Comparison of ENCODE assay signal across 10 cellular contexts in genomic region chr5:149140197-149141002, GRCh38. TPM values are rescaled to one million over a fixed set of nuclear protein-coding genes. Genes with fewer than 3 reads are reported as not detected.
DNase-seq lines count a peak whose midpoint lies in the region; ATAC-seq, FAIRE-seq and TF ChIP-seq lines count a peak whose summit lies in the region.
"Had no signal": no experiment of that assay in that cellular context is flagged by ENCODE, and none has a peak within 500 bp of the region (broad histone marks: within the 10 kb centered on the region; RNA-seq: fewer than 3 reads in every experiment).

No MANE protein-coding gene starts in this region.

- H3K9ac ChIP-seq in HepG2 (ENCODE audit: insufficient read depth, low read depth, low read length): no peak overlapping the region
- peak overlapping the region; percentile 95 for H3K9ac ChIP-seq in adipocyte (ENCODE audit: low read length)
- no peak overlapping the region for H3K9ac ChIP-seq in mesenchymal stem cell (ENCODE audit: low read length)

- CTCF ChIA-PET in HepG2 (lab: Yijun Ruan, JAX; ENCODE audit: low intra/inter-chr PET ratio, low total read pairs): interaction anchor here (1.0 to 3.2 kb wide), 5 partner anchors 10 to 129 kb away, joined by 3 to 45 read pairs (median 5); no protein-coding TSS in a partner anchor

- ATAC-seq in HepG2: no peak
- ATAC-seq in right lobe of liver: no peak
- no peak for ATAC-seq in HG03025 (IDR thresholded peaks at IDR 0.05; ENCODE audit: low FRiP score, unreplicated experiment)
- ATAC-seq in GM18861 (IDR thresholded peaks at IDR 0.05; ENCODE audit: unreplicated experiment): no peak
- ATAC-seq in GM21737 (IDR thresholded peaks at IDR 0.05; ENCODE audit: unreplicated experiment): no peak
- no peak for ATAC-seq in HG03280 (IDR thresholded peaks at IDR 0.05; ENCODE audit: unreplicated experiment)

- TF ChIP-seq CTCF in HepG2 (CRISPR knock-in tag; IDR thresholded peaks at IDR 0.05) (no peak), right lobe of liver (IDR thresholded peaks at IDR 0.05) (no peak)

- H4K91ac ChIP-seq in mesenchymal stem cell (ENCODE audit: low read length): no peak overlapping the region

- peak overlapping the region; percentile 54 for H2AK5ac ChIP-seq in mesenchymal stem cell (ENCODE audit: low read length, severe bottlenecking)

- no peak overlapping the region for H3K23ac ChIP-seq in mesenchymal stem cell (ENCODE audit: low read length in 2 of 2)

- H3K9me3 ChIP-seq in HepG2 (ENCODE audit: low read length): no peaks in the 10 kb centered on the region
- H3K9me3 ChIP-seq in right lobe of liver: no peaks in the 10 kb centered on the region
- H3K9me3 ChIP-seq in adipocyte (ENCODE audit: control insufficient read depth, low read length): no peaks in the 10 kb centered on the region
- no peaks in the 10 kb centered on the region for H3K9me3 ChIP-seq in mesenchymal stem cell (ENCODE audit: control insufficient read depth, low read length)

- WGBS in HepG2 (ENCODE audit: low lambda C conversion rate): 39% methylated on average over 11 of the region's 11 CpGs
- WGBS in right lobe of liver (ENCODE audit: insufficient coverage, low coverage, low lambda C conversion rate, missing lambda C conversion rate): 82% methylated on average over 10 of the region's 11 CpGs
- WGBS in mesenchymal stem cell: 94% methylated on average over 10 of the region's 11 CpGs

- H4K20me1 ChIP-seq in HepG2 (ENCODE audit: insufficient read depth, low read length): no peaks in the 10 kb centered on the region

- peak overlapping the region; percentile 75 to 85 for H2BK12ac ChIP-seq in mesenchymal stem cell (ENCODE audit: low read length in 2 of 2)

- no peak overlapping the region for H4K8ac ChIP-seq in mesenchymal stem cell (ENCODE audit: low read length)

- H3K4me3 ChIP-seq in HepG2 (replicated peaks in 1 of 3; ENCODE audit: insufficient read depth in 1 of 3, low read depth in 2 of 3, low read length in 3 of 3) (no peak overlapping the region), right lobe of liver (no peak overlapping the region), adipocyte (ENCODE audit: low read length) (no peak overlapping the region), mesenchymal stem cell (ENCODE audit: insufficient read depth in 1 of 2, low read depth in 1 of 2, low read length in 2 of 2) (no peak overlapping the region)

- TF ChIP-seq EP300 in HepG2 (IDR thresholded peaks at IDR 0.05; ENCODE audit: low read depth in 2 of 2, low read length in 2 of 2): no peak
- TF ChIP-seq EP300 in HepG2 (CRISPR knock-in tag; IDR thresholded peaks at IDR 0.05; ENCODE audit: borderline replicate concordance): no peak

- TF ChIP-seq POLR2A in HepG2 (IDR thresholded peaks at IDR 0.05; ENCODE audit: insufficient read depth in 1 of 2, low read depth in 2 of 2, low read length in 2 of 2) (no peak), right lobe of liver (IDR thresholded peaks at IDR 0.05) (no peak)

- no peak for TF ChIP-seq RAD21 in HepG2 (CRISPR knock-in tag; IDR thresholded peaks at IDR 0.05)

- H3K27me3 ChIP-seq in HepG2 (ENCODE audit: control insufficient read depth in 1 of 2, insufficient read depth in 2 of 2, low read length in 2 of 2): peaks cover 0 to 14% of the 10 kb centered on the region in 2 experiments; a peak in 4 of 5 replicates
- H3K27me3 ChIP-seq in right lobe of liver: no peaks in the 10 kb centered on the region
- H3K27me3 ChIP-seq in adipocyte (replicated peaks; ENCODE audit: control insufficient read depth, insufficient read depth, low read length): no peaks in the 10 kb centered on the region
- no peaks in the 10 kb centered on the region for H3K27me3 ChIP-seq in mesenchymal stem cell (ENCODE audit: control insufficient read depth in 1 of 2, insufficient read depth in 1 of 2, low read length in 2 of 2)

- BruUV-seq in HepG2 (replicated peaks; lab: Mats Ljungman, UMichigan): no TSS peak

- POLR2A ChIA-PET in HepG2 (lab: Yijun Ruan, JAX): interaction anchor here (4.7 to 4.9 kb wide), 2 partner anchors 20 to 34 kb away, joined by 35 to 68 read pairs; no protein-coding TSS in a partner anchor

- no peak for DNase-seq in HepG2 (ENCODE audit: low spot score)
- DNase-seq in right lobe of liver: no peak
- no peak for DNase-seq in adipocyte (ENCODE audit: low read depth)
- DNase-seq in mesenchymal stem cell: no peak

- H2AFZ ChIP-seq in HepG2 (ENCODE audit: low read length) (no peak overlapping the region), mesenchymal stem cell (ENCODE audit: low read depth, low read length) (no peak overlapping the region)

- H3K4me1 ChIP-seq in HepG2 (ENCODE audit: insufficient read depth, low read length) (peaks cover 49% of the 10 kb centered on the region), right lobe of liver (peaks cover 0 to 33% (median 7%) of the 10 kb centered on the region in 4 donors), adipocyte (ENCODE audit: control insufficient read depth, insufficient read depth, low read length) (peaks cover 53% of the 10 kb centered on the region), mesenchymal stem cell (ENCODE audit: control insufficient read depth, insufficient read depth, low read depth, low read length) (peaks cover 16% of the 10 kb centered on the region)

- H3K36me3 ChIP-seq in HepG2 (replicated peaks in 1 of 2; ENCODE audit: control insufficient read depth in 1 of 2, insufficient read depth in 2 of 2, low read length in 2 of 2) (no peaks in the 10 kb centered on the region), right lobe of liver (no peaks in the 10 kb centered on the region), adipocyte (ENCODE audit: control insufficient read depth, insufficient read depth, low read length, severe bottlenecking) (no peaks in the 10 kb centered on the region), mesenchymal stem cell (ENCODE audit: control insufficient read depth in 1 of 2, insufficient read depth in 2 of 2, low read depth in 1 of 2, low read length in 2 of 2) (no peaks in the 10 kb centered on the region)

- H3K27ac ChIP-seq in HepG2 (ENCODE audit: extremely low read length, insufficient read depth, low read length) (no peak overlapping the region), right lobe of liver (no peak overlapping the region), mesenchymal stem cell (ENCODE audit: low read length, poor library complexity, severe bottlenecking) (no peak overlapping the region)
- H3K27ac ChIP-seq: SK-N-MC had no signal

- in situ Hi-C loops in HepG2 (cut with HindIII; ENCODE audit: extremely low pct_ligation_motif_present, low pct_unique_long_range_greater_than_20kb): loop anchor here (5.0 to 25.0 kb wide), 2 partner anchors 87 to 422 kb away; partner anchors contain the start of gene CSNK1A1

- no peak overlapping the region for H2BK5ac ChIP-seq in mesenchymal stem cell (ENCODE audit: low read depth, low read length, poor library complexity, severe bottlenecking)

- H2BK15ac ChIP-seq in mesenchymal stem cell (ENCODE audit: low read depth, poor library complexity, severe bottlenecking): peak overlapping the region; percentile 88

- H3K14ac ChIP-seq in mesenchymal stem cell (ENCODE audit: low read length in 2 of 2): no peak overlapping the region

- peaks cover 3% of the 10 kb centered on the region for H3K79me1 ChIP-seq in mesenchymal stem cell (replicated peaks; ENCODE audit: low read length, poor library complexity, severe bottlenecking)

- H3K4me2 ChIP-seq in HepG2 (ENCODE audit: low read depth, low read length) (no peak overlapping the region), mesenchymal stem cell (ENCODE audit: low read length, poor library complexity, severe bottlenecking) (no peak overlapping the region)

- FAIRE-seq in HepG2 (lab: Jason Lieb, UNC): no peak
- FAIRE-seq: endometrium had no signal

- H3K79me2 ChIP-seq in HepG2 (ENCODE audit: insufficient read depth, low read length): no peaks in the 10 kb centered on the region

- intact Hi-C loops in HepG2 (cut with micrococcal nuclease; ENCODE audit: unreplicated experiment) (loop anchor here (1.0 to 10.0 kb wide), 4 partner anchors 52 to 424 kb away; no protein-coding TSS in a partner anchor), right lobe of liver (cut with DNase I) (no loop called here)

- H3K4ac ChIP-seq in mesenchymal stem cell (ENCODE audit: low read depth in 1 of 2, low read length in 2 of 2): no peak overlapping the region

- peak overlapping the region in 1 of 2 experiments; percentile 67 for H3K18ac ChIP-seq in mesenchymal stem cell (ENCODE audit: low read depth in 1 of 2, low read length in 2 of 2)

- H2BK120ac ChIP-seq in mesenchymal stem cell (ENCODE audit: low read depth, low read length): peak overlapping the region; percentile 11

TF ChIP-seq in HepG2, 621 proteins besides CTCF, POLR2A, EP300 and RAD21 (continues in another document):
- peak; percentile 54; the same call in 1 of the 2 replicates for TF ChIP-seq ZNF768 (CRISPR knock-in tag; IDR thresholded peaks at IDR 0.05)
- TF ChIP-seq KLF15 (CRISPR knock-in tag; IDR thresholded peaks at IDR 0.05; ENCODE audit: borderline replicate concordance): no peak
- TF ChIP-seq ZFYVE20 (CRISPR knock-in tag; IDR thresholded peaks at IDR 0.05; ENCODE audit: borderline replicate concordance, low read depth): no peak

RNA-seq across cellular contexts. Expression of gene ABLIM3, which starts 0.9 kb away (rescaled TPM):
- total RNA-seq in HepG2 (2016; rRNA removed; fragmentation: Illumina TruSeq; extraction: Trizol) (0.53 and 0.67 TPM in 2 replicates), right lobe of liver (100 to 1,000 TPM in 4 of 6 experiments, 10 to 100 TPM in 2; 85.8 to 180 (median 125) TPM)
- 0.26 and 0.61 TPM in 2 replicates for total RNA-seq in HepG2 (2016; cell fraction: cytosol; rRNA removed; fragmentation: Illumina TruSeq; extraction: Trizol; ENCODE audit: low read depth)
- total RNA-seq in HepG2 (2016; cell fraction: insoluble cytoplasmic fraction; rRNA removed; fragmentation: Illumina TruSeq; extraction: Trizol): 0.61 and 0.63 TPM in 2 replicates
- total RNA-seq in HepG2 (2016; cell fraction: membrane; rRNA removed; fragmentation: Illumina TruSeq; extraction: Trizol): 0.90 and 0.93 TPM in 2 replicates
- 0.72 and 1.0 TPM in 2 replicates for total RNA-seq in HepG2 (2016; cell fraction: nucleus; rRNA removed; fragmentation: Illumina TruSeq; extraction: Trizol)
- polyA plus RNA-seq in HepG2 (2011; rRNA removed): 6.3 and 9.7 TPM in 2 replicates
- polyA plus RNA-seq in HepG2 (2011; cell fraction: cytosol; rRNA removed): 4.9 and 6.0 TPM in 2 replicates
- polyA plus RNA-seq in HepG2 (2011; cell fraction: nucleus; rRNA removed): 24.1 and 26.3 TPM in 2 replicates
- 10.3 and 13.7 TPM in 2 replicates for polyA plus RNA-seq in HepG2 (2012)
- 0.49 and 0.66 TPM in 2 replicates for polyA plus RNA-seq in HepG2 (2016; cell fraction: cytosol; fragmentation: Illumina TruSeq; extraction: Trizol; ENCODE audit: low read depth)
- 0.87 and 1.1 TPM in 2 replicates for polyA plus RNA-seq in HepG2 (2016; cell fraction: insoluble cytoplasmic fraction; fragmentation: Illumina TruSeq; extraction: Trizol; ENCODE audit: low read depth)
- polyA plus RNA-seq in HepG2 (2016; cell fraction: membrane; fragmentation: Illumina TruSeq; extraction: Trizol; ENCODE audit: low read depth): 1.1 and 1.4 TPM in 2 replicates
- 1.6 and 2.5 TPM in 2 replicates for polyA plus RNA-seq in HepG2 (2016; cell fraction: nucleus; fragmentation: Illumina TruSeq; extraction: Trizol; ENCODE audit: insufficient read depth, low read depth)
- polyA minus RNA-seq in HepG2 (2011; rRNA and poly(A)+ RNA removed; ENCODE audit: low replicate concordance): 3.1 and 22.0 TPM in 2 replicates
- 2.4 and 4.0 TPM in 2 replicates for polyA minus RNA-seq in HepG2 (2011; cell fraction: cytosol; rRNA and poly(A)+ RNA removed)
- 15.7 and 24.0 TPM in 2 replicates for polyA minus RNA-seq in HepG2 (2011; cell fraction: nucleus; rRNA and poly(A)+ RNA removed)
- polyA plus RNA-seq in mesenchymal stem cell (2013, experiment 1 of 2): 91.1 TPM
- 90.1 TPM for polyA plus RNA-seq in mesenchymal stem cell (2013, experiment 2 of 2)

Comparison
In these comparisons a context has a peak if more than half of its experiments do, and no peak if none do; other contexts are left out.
1. RNA of gene ABLIM3, which starts 0.9 kb away (total RNA-seq): 85.8 to 180 TPM in right lobe of liver; 0.26 to 1.0 TPM in HepG2; every median in the first group is over 10 times any median in the second.